ENCODE assay signal across 2 cellular contexts in the genomic region with DNA sequence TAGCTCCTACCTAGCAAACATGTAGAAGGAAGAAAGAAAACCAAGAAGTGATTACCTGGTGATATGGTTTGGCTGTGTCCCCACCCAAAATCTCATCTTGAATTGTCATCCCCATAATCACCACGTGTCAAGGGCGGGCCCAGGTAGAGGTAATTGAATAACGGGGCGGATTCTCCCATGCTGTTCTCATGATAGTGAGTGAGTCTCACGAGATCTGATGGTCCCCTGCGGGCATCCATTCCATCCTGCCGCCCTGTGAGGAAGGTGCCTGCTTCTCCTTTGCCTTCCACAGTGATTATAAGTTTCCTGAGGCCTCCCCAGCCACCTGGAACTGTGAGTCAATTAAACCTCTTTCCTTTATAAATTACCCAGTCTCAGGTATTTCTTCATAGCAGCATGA.
TF ChIP-seq lines count a peak whose summit lies in the region.

No MANE protein-coding gene starts in this region.

TF ChIP-seq in GM23338, 12 proteins besides CTCF, POLR2A, EP300 and RAD21 (continues in another document):
- no peak for TF ChIP-seq STAT1 (IDR thresholded peaks at IDR 0.05; ENCODE audit: unreplicated experiment)
- TF ChIP-seq, protein P1, sequence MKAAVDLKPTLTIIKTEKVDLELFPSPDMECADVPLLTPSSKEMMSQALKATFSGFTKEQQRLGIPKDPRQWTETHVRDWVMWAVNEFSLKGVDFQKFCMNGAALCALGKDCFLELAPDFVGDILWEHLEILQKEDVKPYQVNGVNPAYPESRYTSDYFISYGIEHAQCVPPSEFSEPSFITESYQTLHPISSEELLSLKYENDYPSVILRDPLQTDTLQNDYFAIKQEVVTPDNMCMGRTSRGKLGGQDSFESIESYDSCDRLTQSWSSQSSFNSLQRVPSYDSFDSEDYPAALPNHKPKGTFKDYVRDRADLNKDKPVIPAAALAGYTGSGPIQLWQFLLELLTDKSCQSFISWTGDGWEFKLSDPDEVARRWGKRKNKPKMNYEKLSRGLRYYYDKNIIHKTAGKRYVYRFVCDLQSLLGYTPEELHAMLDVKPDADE (IDR thresholded peaks at IDR 0.05): no peak
- no peak for TF ChIP-seq EZH2phosphoT487 (IDR thresholded peaks at IDR 0.05; ENCODE audit: unreplicated experiment)
- TF ChIP-seq NANOG (IDR thresholded peaks at IDR 0.05; ENCODE audit: borderline replicate concordance): no peak
- TF ChIP-seq POLR2AphosphoS5 (IDR thresholded peaks at IDR 0.05; ENCODE audit: low read depth): no peak
- no peak for TF ChIP-seq CREB1 (CRISPR knock-in tag; IDR thresholded peaks at IDR 0.05; ENCODE audit: low read depth)
- no peak for TF ChIP-seq JUNB (IDR thresholded peaks at IDR 0.05; ENCODE audit: unreplicated experiment)
- TF ChIP-seq, protein P2, sequence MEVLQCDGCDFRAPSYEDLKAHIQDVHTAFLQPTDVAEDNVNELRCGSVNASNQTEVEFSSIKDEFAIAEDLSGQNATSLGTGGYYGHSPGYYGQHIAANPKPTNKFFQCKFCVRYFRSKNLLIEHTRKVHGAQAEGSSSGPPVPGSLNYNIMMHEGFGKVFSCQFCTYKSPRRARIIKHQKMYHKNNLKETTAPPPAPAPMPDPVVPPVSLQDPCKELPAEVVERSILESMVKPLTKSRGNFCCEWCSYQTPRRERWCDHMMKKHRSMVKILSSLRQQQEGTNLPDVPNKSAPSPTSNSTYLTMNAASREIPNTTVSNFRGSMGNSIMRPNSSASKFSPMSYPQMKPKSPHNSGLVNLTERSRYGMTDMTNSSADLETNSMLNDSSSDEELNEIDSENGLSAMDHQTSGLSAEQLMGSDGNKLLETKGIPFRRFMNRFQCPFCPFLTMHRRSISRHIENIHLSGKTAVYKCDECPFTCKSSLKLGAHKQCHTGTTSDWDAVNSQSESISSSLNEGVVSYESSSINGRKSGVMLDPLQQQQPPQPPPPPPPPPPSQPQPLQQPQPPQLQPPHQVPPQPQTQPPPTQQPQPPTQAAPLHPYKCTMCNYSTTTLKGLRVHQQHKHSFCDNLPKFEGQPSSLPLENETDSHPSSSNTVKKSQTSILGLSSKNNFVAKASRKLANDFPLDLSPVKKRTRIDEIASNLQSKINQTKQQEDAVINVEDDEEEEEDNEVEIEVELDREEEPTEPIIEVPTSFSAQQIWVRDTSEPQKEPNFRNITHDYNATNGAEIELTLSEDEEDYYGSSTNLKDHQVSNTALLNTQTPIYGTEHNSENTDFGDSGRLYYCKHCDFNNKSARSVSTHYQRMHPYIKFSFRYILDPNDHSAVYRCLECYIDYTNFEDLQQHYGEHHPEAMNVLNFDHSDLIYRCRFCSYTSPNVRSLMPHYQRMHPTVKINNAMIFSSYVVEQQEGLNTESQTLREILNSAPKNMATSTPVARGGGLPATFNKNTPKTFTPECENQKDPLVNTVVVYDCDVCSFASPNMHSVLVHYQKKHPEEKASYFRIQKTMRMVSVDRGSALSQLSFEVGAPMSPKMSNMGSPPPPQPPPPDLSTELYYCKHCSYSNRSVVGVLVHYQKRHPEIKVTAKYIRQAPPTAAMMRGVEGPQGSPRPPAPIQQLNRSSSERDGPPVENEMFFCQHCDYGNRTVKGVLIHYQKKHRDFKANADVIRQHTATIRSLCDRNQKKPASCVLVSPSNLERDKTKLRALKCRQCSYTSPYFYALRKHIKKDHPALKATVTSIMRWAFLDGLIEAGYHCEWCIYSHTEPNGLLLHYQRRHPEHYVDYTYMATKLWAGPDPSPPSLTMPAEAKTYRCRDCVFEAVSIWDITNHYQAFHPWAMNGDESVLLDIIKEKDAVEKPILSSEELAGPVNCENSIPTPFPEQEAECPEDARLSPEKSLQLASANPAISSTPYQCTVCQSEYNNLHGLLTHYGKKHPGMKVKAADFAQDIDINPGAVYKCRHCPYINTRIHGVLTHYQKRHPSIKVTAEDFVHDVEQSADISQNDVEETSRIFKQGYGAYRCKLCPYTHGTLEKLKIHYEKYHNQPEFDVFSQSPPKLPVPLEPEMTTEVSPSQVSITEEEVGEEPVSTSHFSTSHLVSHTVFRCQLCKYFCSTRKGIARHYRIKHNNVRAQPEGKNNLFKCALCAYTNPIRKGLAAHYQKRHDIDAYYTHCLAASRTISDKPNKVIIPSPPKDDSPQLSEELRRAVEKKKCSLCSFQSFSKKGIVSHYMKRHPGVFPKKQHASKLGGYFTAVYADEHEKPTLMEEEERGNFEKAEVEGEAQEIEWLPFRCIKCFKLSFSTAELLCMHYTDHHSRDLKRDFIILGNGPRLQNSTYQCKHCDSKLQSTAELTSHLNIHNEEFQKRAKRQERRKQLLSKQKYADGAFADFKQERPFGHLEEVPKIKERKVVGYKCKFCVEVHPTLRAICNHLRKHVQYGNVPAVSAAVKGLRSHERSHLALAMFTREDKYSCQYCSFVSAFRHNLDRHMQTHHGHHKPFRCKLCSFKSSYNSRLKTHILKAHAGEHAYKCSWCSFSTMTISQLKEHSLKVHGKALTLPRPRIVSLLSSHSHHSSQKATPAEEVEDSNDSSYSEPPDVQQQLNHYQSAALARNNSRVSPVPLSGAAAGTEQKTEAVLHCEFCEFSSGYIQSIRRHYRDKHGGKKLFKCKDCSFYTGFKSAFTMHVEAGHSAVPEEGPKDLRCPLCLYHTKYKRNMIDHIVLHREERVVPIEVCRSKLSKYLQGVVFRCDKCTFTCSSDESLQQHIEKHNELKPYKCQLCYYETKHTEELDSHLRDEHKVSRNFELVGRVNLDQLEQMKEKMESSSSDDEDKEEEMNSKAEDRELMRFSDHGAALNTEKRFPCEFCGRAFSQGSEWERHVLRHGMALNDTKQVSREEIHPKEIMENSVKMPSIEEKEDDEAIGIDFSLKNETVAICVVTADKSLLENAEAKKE (CRISPR knock-in tag; IDR thresholded peaks at IDR 0.05): no peak
- no peak for TF ChIP-seq ZNF114 (CRISPR knock-in tag; IDR thresholded peaks at IDR 0.05)
- TF ChIP-seq EZH2 (IDR thresholded peaks at IDR 0.05; ENCODE audit: low read depth, unreplicated experiment): no peak
- TF ChIP-seq ZNF331 (CRISPR knock-in tag; IDR thresholded peaks at IDR 0.05; ENCODE audit: low read depth): no peak

TF ChIP-seq in H1, 55 proteins besides CTCF, POLR2A, EP300 and RAD21:
- TF ChIP-seq BRCA1 (IDR thresholded peaks at IDR 0.05; ENCODE audit: low read depth, low read length): 0 out of 2 replicates have a peak, but pooled peaks have one; percentile 28
- TF ChIP-seq ASH2L (IDR thresholded peaks at IDR 0.05; ENCODE audit: low read length): no peak
- peak; percentile 61; the same call in 1 of the 2 replicates for TF ChIP-seq CHD2 (IDR thresholded peaks at IDR 0.05; ENCODE audit: low read length)
- TF ChIP-seq SIN3A (conservative IDR thresholded peaks at IDR 0.05 in 1 of 2, IDR thresholded peaks at IDR 0.05 in 1 of 2; ENCODE audit: low read depth in 1 of 2, low read length in 2 of 2): no peak
